Comparison of ENCODE assay signal across 18 cellular contexts in the genomic region with DNA sequence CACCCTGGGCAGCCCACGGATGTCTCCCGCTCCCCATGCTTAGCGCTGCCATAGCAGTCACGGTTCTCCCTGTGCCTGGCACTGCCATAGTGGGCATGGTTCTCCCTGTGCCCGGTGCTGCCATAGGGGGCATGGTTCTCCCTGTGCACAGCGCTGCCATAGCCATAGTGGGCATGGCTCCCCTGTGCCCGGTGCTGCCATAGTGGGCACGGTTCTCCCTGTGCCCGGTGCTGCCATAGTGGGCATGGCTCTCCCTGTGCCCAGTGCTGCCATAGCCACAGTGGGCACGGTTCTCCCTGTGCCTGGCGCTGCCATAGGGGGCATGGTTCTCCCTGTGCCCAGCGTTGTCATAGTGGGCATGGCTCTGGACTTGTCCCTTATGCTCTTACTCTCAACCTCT.
"Had no signal": no experiment of that assay in that cellular context is flagged by ENCODE, and none has a peak within 500 bp of the region (broad histone marks: within the 10 kb centered on the region; RNA-seq: fewer than 3 reads in every experiment).

No MANE protein-coding gene starts in this region.

- ATAC-seq: activated T-helper 17 cell treated with anti-CD3 and anti-CD28 coated beads, Interleukin-2, amount 50 U/mL, for 72 hours; naive thymus-derived CD8-positive, alpha-beta T cell; psoas muscle; stimulated activated naive CD8-positive, alpha-beta T cell treated with anti-CD3 and anti-CD28 coated beads, Interleukin-15, amount 100 ng/mL, for 72 hours; WTC11 had no signal

- H3K36me3 Mint-ChIP-seq: activated naive CD4-positive, alpha-beta T cell treated with anti-CD3 and anti-CD28 coated beads, Interleukin-2, amount 10 ng/mL, durations not matched to agents 7 days and 5 days; naive thymus-derived CD8-positive, alpha-beta T cell; WTC11 had no signal

- H3K9me3 Mint-ChIP-seq: activated CD4-positive, alpha-beta T cell treated with anti-CD3 and anti-CD28 coated beads, Interleukin-2, amount 10 ng/mL, durations not matched to agents 7 days and 5 days; activated naive CD4-positive, alpha-beta T cell treated with anti-CD3 and anti-CD28 coated beads, Interleukin-2, amount 10 ng/mL, durations not matched to agents 7 days and 5 days; activated T-helper 17 cell treated with anti-CD3 and anti-CD28 coated beads, Interleukin-2, amount 50 U/mL, for 72 hours; naive thymus-derived CD8-positive, alpha-beta T cell; stimulated activated naive CD8-positive, alpha-beta T cell treated with anti-CD3 and anti-CD28 coated beads, Interleukin-15, amount 100 ng/mL, for 72 hours; WTC11 had no signal

- H3K36me3 ChIP-seq: brain microvascular endothelial cell, thoracic aorta had no signal

- H3K27me3 Mint-ChIP-seq: activated CD4-positive, alpha-beta T cell treated with anti-CD3 and anti-CD28 coated beads, Interleukin-2, amount 10 ng/mL, durations not matched to agents 7 days and 5 days; activated T-helper 17 cell treated with anti-CD3 and anti-CD28 coated beads, Interleukin-2, amount 50 U/mL, for 72 hours; naive thymus-derived CD8-positive, alpha-beta T cell; stimulated activated naive CD8-positive, alpha-beta T cell treated with anti-CD3 and anti-CD28 coated beads, Interleukin-15, amount 100 ng/mL, for 72 hours had no signal

- H3K27ac ChIP-seq: brain microvascular endothelial cell, esophagus squamous epithelium, thoracic aorta had no signal

- H3K4me3 ChIP-seq: esophagus squamous epithelium, lung, psoas muscle, thoracic aorta had no signal

- DNase-seq: activated CD4-positive, alpha-beta T cell treated with anti-CD3 and anti-CD28 coated beads, Interleukin-2, amount 10 ng/mL, durations not matched to agents 7 days and 5 days; activated CD8-positive, alpha-beta memory T cell treated with anti-CD3 and anti-CD28 coated beads for 24 hours; activated naive CD4-positive, alpha-beta T cell treated with anti-CD3 and anti-CD28 coated beads, Interleukin-2, amount 10 ng/mL, durations not matched to agents 7 days and 5 days; amniotic stem cell; esophagus squamous epithelium; glutamatergic neuron; left cardiac atrium; naive thymus-derived CD8-positive, alpha-beta T cell; stimulated activated CD4-positive, alpha-beta T cell treated with anti-CD3 and anti-CD28 coated beads, Interleukin-4, amount 100 ng/mL, for 1 hour; stimulated activated CD8-positive, alpha-beta memory T cell treated with anti-CD3 and anti-CD28 coated beads, Interleukin-4, amount 100 ng/mL, for 48 hours; stimulated activated naive CD8-positive, alpha-beta T cell treated with anti-CD3 and anti-CD28 coated beads, Interleukin-15, amount 100 ng/mL, for 72 hours had no signal

- H3K4me3 Mint-ChIP-seq: activated CD4-positive, alpha-beta T cell treated with anti-CD3 and anti-CD28 coated beads, Interleukin-2, amount 10 ng/mL, durations not matched to agents 7 days and 5 days; activated naive CD4-positive, alpha-beta T cell treated with anti-CD3 and anti-CD28 coated beads, Interleukin-2, amount 10 ng/mL, durations not matched to agents 7 days and 5 days; activated T-helper 17 cell treated with anti-CD3 and anti-CD28 coated beads, Interleukin-2, amount 50 U/mL, for 72 hours; naive thymus-derived CD8-positive, alpha-beta T cell; stimulated activated naive CD8-positive, alpha-beta T cell treated with anti-CD3 and anti-CD28 coated beads, Interleukin-15, amount 100 ng/mL, for 72 hours; WTC11 had no signal

- H3K27me3 ChIP-seq: brain microvascular endothelial cell, esophagus squamous epithelium had no signal

- FAIRE-seq: urothelium cell line had no signal

- H3K27ac Mint-ChIP-seq: activated CD4-positive, alpha-beta T cell treated with anti-CD3 and anti-CD28 coated beads, Interleukin-2, amount 10 ng/mL, durations not matched to agents 7 days and 5 days; activated naive CD4-positive, alpha-beta T cell treated with anti-CD3 and anti-CD28 coated beads, Interleukin-2, amount 10 ng/mL, durations not matched to agents 7 days and 5 days; activated T-helper 17 cell treated with anti-CD3 and anti-CD28 coated beads, Interleukin-2, amount 50 U/mL, for 72 hours; WTC11 had no signal

- H3K4me1 Mint-ChIP-seq: activated naive CD4-positive, alpha-beta T cell treated with anti-CD3 and anti-CD28 coated beads, Interleukin-2, amount 10 ng/mL, durations not matched to agents 7 days and 5 days; activated T-helper 17 cell treated with anti-CD3 and anti-CD28 coated beads, Interleukin-2, amount 50 U/mL, for 72 hours had no signal

- H3K9me3 ChIP-seq: esophagus squamous epithelium, psoas muscle, thoracic aorta had no signal
